9 cellular contexts compared by ENCODE assay signal in the genomic region with DNA sequence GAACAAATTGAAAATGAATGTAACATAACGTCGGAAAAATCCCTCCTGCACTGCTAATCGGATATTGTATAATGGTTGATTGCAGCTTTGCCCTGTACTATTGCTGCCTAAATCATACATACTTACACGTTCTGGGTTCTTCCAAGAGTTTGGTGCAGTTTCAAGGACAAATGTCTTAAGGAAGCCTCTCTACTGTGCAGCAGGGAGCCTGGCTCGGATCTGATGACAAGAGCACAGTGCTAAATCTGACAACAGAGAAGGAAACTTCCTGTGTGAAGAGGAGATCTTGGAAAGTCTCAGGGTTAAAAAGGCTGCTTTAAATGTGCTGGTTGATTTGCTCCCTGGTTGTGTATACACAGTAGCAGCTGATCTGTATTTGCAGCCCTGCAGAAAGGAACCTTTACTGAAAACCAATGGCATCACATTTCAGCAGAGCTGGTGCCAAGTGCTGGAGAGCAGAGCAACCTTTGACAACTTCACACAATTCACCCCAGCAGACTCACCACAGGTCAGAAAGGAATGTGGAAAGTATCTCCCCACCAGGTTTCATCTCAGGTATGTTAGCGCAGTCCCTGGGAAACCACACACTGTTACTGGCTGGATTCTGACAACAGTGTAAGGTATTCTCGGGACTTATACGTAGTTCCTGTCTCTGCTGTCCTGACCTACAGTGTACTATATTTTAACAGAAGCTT.
DNase-seq lines count a peak whose midpoint lies in the region; ATAC-seq, FAIRE-seq and TF ChIP-seq lines count a peak whose summit lies in the region.
"Had no signal": no experiment of that assay in that cellular context is flagged by ENCODE, and none has a peak within 500 bp of the region (broad histone marks: within the 10 kb centered on the region; RNA-seq: fewer than 3 reads in every experiment).

No MANE protein-coding gene starts in this region.

- POLR2A ChIA-PET in HEK293T (lab: Yijun Ruan, JAX): no interaction called here

- H3K9ac ChIP-seq in mammary epithelial cell (ENCODE audit: insufficient read depth, low read length) (no peak overlapping the region), kidney (ENCODE audit: low read length in 2 of 2) (peak overlapping the region in 1 of 2 donors; percentile 37), stomach smooth muscle (ENCODE audit: low read length in 2 of 2) (peak overlapping the region in 1 of 2 donors; percentile 55)

- H4K20me1 ChIP-seq in mammary epithelial cell (ENCODE audit: insufficient read depth, low read length): no peaks in the 10 kb centered on the region

- no TSS peak for BruUV-seq in mammary epithelial cell (replicated peaks; lab: Mats Ljungman, UMichigan)

- intact Hi-C loops in mammary epithelial cell (cut with micrococcal nuclease): no loop called here
- intact Hi-C loops in kidney (cut with DNase I): no loop called here

- no peaks in the 10 kb centered on the region for H3K79me2 ChIP-seq in mammary epithelial cell (ENCODE audit: insufficient read depth, low read length)

- FAIRE-seq in kidney (lab: Jason Lieb, UNC): no peak

- in situ Hi-C loops in mammary epithelial cell (cut with MboI; ENCODE audit: low sequenced_read_pairs in 2 of 2): no loop called here

- H3K27me3 ChIP-seq in mammary epithelial cell (ENCODE audit: insufficient read depth, low read length) (no peaks in the 10 kb centered on the region), stomach smooth muscle (ENCODE audit: control insufficient read depth in 1 of 2, insufficient read depth in 2 of 2, low read length in 2 of 2) (no peaks in the 10 kb centered on the region)

- H3K27ac ChIP-seq in mammary epithelial cell (ENCODE audit: insufficient read depth, low read depth, low read length): no peak overlapping the region
- H3K27ac ChIP-seq in kidney (ENCODE audit: low read depth in 2 of 2, low read length in 2 of 2): peak overlapping the region; percentile 44 to 66
- peak overlapping the region; percentile 18 for H3K27ac ChIP-seq in stomach smooth muscle (ENCODE audit: low read length)

- WGBS in mammary epithelial cell (ENCODE audit: low coverage, missing lambda C conversion rate): 7% methylated on average over 8 of the region's 8 CpGs

- ATAC-seq in GM18517 (IDR thresholded peaks at IDR 0.05; ENCODE audit: unreplicated experiment) (no peak), GM21825 (IDR thresholded peaks at IDR 0.05; ENCODE audit: unreplicated experiment) (no peak)

- DNase-seq in NCI-H2196 (lab: John Stamatoyannopoulos, UW; ENCODE audit: unreplicated experiment) (peak; percentile 50), mammary epithelial cell (peak; percentile 67), kidney (no peak), NCI-H2171 (lab: John Stamatoyannopoulos, UW) (no peak), HEK293T (ENCODE audit: extremely low spot score) (no peak)
- DNase-seq: activated gamma-delta T cell treated with Interleukin-2 at 50 U/mL for 16 hours had no signal

- H2AFZ ChIP-seq in mammary epithelial cell (ENCODE audit: low read depth, low read length): peak overlapping the region; percentile 67

- H3K4me1 ChIP-seq in mammary epithelial cell (ENCODE audit: insufficient read depth, low read length): peaks cover 9% of the 10 kb centered on the region
- peaks cover 2 to 27% of the 10 kb centered on the region in 2 donors for H3K4me1 ChIP-seq in kidney (ENCODE audit: control insufficient read depth in 1 of 2, insufficient read depth in 1 of 2, low read depth in 1 of 2, low read length in 2 of 2)
- H3K4me1 ChIP-seq in stomach smooth muscle (ENCODE audit: control insufficient read depth, insufficient read depth, low read length): peaks cover 9% of the 10 kb centered on the region

- CTCF ChIA-PET in mammary epithelial cell (lab: Charles Lee; ENCODE audit: low non-redundant PET): no interaction called here
- CTCF ChIA-PET in HEK293T (lab: Yijun Ruan, JAX): no interaction called here

- TF ChIP-seq CTCF in mammary epithelial cell (conservative IDR thresholded peaks at IDR 0.05 in 1 of 2, IDR thresholded peaks at IDR 0.05 in 1 of 2; ENCODE audit: extremely low read depth in 1 of 2, insufficient read depth in 1 of 2, low read depth in 1 of 2, low read length in 2 of 2) (no peak), kidney (IDR thresholded peaks at IDR 0.05; ENCODE audit: borderline replicate concordance, extremely low read depth, insufficient read depth) (no peak)

- H3K9me3 ChIP-seq in mammary epithelial cell (replicated peaks; ENCODE audit: insufficient read depth, low read length) (no peaks in the 10 kb centered on the region), kidney (ENCODE audit: control insufficient read depth in 1 of 2, low read length in 2 of 2) (no peaks in the 10 kb centered on the region), stomach smooth muscle (ENCODE audit: control insufficient read depth in 2 of 2, low read length in 2 of 2) (no peaks in the 10 kb centered on the region)

- dilution Hi-C loops in mammary epithelial cell (cut with HindIII; ENCODE audit: low sequenced_read_pairs): no loop called here

- H3K4me3 ChIP-seq in mammary epithelial cell (replicated peaks in 1 of 3; ENCODE audit: insufficient read depth in 1 of 3, low read depth in 2 of 3, low read length in 3 of 3) (no peak overlapping the region), kidney (ENCODE audit: low read length in 2 of 2) (peak overlapping the region; percentile 45 to 53), stomach smooth muscle (ENCODE audit: low read length in 2 of 2) (peak overlapping the region; percentile 61 to 66)

- peak overlapping the region; percentile 47 for H3K4me2 ChIP-seq in mammary epithelial cell (ENCODE audit: insufficient read depth, low read depth, low read length)

- H3K36me3 ChIP-seq in mammary epithelial cell (ENCODE audit: insufficient read depth, low read length): no peaks in the 10 kb centered on the region
- no peaks in the 10 kb centered on the region for H3K36me3 ChIP-seq in kidney (ENCODE audit: control insufficient read depth in 1 of 2, insufficient read depth in 2 of 2, low read length in 2 of 2)
- H3K36me3 ChIP-seq in stomach smooth muscle (ENCODE audit: control insufficient read depth in 2 of 2, insufficient read depth in 2 of 2, low read length in 2 of 2): no peaks in the 10 kb centered on the region

TF ChIP-seq in HEK293T, 16 proteins besides CTCF, POLR2A, EP300 and RAD21:
- TF ChIP-seq FOXM1 (IDR thresholded peaks at IDR 0.05; ENCODE audit: borderline replicate concordance): no peak

Comparison
In these comparisons a context has a peak if more than half of its experiments do, and no peak if none do; other contexts are left out.
1. DNase-seq: peak in NCI-H2196 (single experiment) and mammary epithelial cell (single experiment); none in kidney (single experiment), NCI-H2171 (single experiment) and HEK293T (single experiment).
2. H3K4me3 ChIP-seq: peak in kidney (2 of 2) and stomach smooth muscle (2 of 2); none in mammary epithelial cell (0 of 3).